In the genomic region with DNA sequence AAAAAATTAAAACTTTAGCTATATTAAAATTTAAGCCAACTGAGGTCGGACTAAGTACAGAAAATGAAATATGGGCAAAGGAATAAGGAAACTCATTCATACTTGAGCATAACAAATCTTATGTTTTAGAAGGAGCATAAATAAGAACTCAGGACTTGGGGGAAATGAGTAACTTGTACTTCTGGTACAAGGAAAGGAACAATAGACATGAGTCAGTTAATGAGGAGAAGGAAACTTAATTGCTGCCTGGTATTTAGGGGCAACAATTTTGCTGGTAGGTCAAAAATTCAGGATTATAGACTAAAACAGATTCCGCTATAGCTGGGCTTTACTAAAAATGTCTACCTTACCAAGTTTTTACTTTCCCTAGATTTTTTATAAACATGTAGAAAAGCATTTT, we compare ENCODE assay signal across 14 cellular contexts.
"Had no signal": no experiment of that assay in that cellular context is flagged by ENCODE, and none has a peak within 500 bp of the region (broad histone marks: within the 10 kb centered on the region; RNA-seq: fewer than 3 reads in every experiment).

No MANE protein-coding gene starts in this region.

- H3K27ac Mint-ChIP-seq: activated CD8-positive, alpha-beta memory T cell treated with anti-CD3 and anti-CD28 coated beads, Interleukin-2, amount 10 ng/mL, durations not matched to agents 7 days and 5 days; activated CD8-positive, alpha-beta T cell treated with anti-CD3 and anti-CD28 coated beads, Interleukin-2, amount 10 ng/mL, durations not matched to agents 7 days and 5 days; activated naive CD4-positive, alpha-beta T cell treated with anti-CD3 and anti-CD28 coated beads, Interleukin-2, amount 50 U/mL, for 72 hours; endodermal cell; naive thymus-derived CD8-positive, alpha-beta T cell; WTC11 had no signal

- ATAC-seq: activated CD8-positive, alpha-beta memory T cell treated with anti-CD3 and anti-CD28 coated beads, Interleukin-2, amount 10 ng/mL, durations not matched to agents 7 days and 5 days; activated CD8-positive, alpha-beta T cell treated with anti-CD3 and anti-CD28 coated beads, Interleukin-2, amount 10 ng/mL, durations not matched to agents 7 days and 5 days; activated naive CD4-positive, alpha-beta T cell treated with anti-CD3 and anti-CD28 coated beads, Interleukin-2, amount 50 U/mL, for 72 hours; heart right ventricle; naive thymus-derived CD8-positive, alpha-beta T cell; SK-N-SH treated with all-trans-retinoic acid at 6 μM for 48 hours; WTC11 had no signal

- H3K36me3 Mint-ChIP-seq: activated naive CD4-positive, alpha-beta T cell treated with anti-CD3 and anti-CD28 coated beads, Interleukin-2, amount 50 U/mL, for 72 hours; WTC11 had no signal

- H3K4me3 Mint-ChIP-seq: activated CD8-positive, alpha-beta memory T cell treated with anti-CD3 and anti-CD28 coated beads, Interleukin-2, amount 10 ng/mL, durations not matched to agents 7 days and 5 days; activated CD8-positive, alpha-beta T cell treated with anti-CD3 and anti-CD28 coated beads, Interleukin-2, amount 10 ng/mL, durations not matched to agents 7 days and 5 days; endodermal cell; naive thymus-derived CD8-positive, alpha-beta T cell; WTC11 had no signal

- H3K9me3 Mint-ChIP-seq: activated naive CD4-positive, alpha-beta T cell treated with anti-CD3 and anti-CD28 coated beads, Interleukin-2, amount 50 U/mL, for 72 hours; endodermal cell; naive thymus-derived CD8-positive, alpha-beta T cell; WTC11 had no signal

- H3K27me3 Mint-ChIP-seq: activated CD8-positive, alpha-beta memory T cell treated with anti-CD3 and anti-CD28 coated beads, Interleukin-2, amount 10 ng/mL, durations not matched to agents 7 days and 5 days; naive thymus-derived CD8-positive, alpha-beta T cell had no signal

- H3K4me1 Mint-ChIP-seq: naive thymus-derived CD8-positive, alpha-beta T cell had no signal

- DNase-seq: activated CD8-positive, alpha-beta memory T cell treated with anti-CD3 and anti-CD28 coated beads, Interleukin-2, amount 10 ng/mL, durations not matched to agents 7 days and 5 days; activated CD8-positive, alpha-beta T cell treated with anti-CD3 and anti-CD28 coated beads, Interleukin-2, amount 10 ng/mL, durations not matched to agents 7 days and 5 days; activated naive CD4-positive, alpha-beta T cell; activated T-cell treated with anti-CD3 and anti-CD28 coated beads, Interleukin-2, amount 50 U/mL, for 48 hours; endodermal cell; heart right ventricle; mesenchymal stem cell; naive thymus-derived CD8-positive, alpha-beta T cell; stimulated activated naive CD4-positive, alpha-beta T cell treated with Interleukin-2 at 50 U/mL for 16 hours; T-helper 2 cell; transverse colon had no signal
